In the genomic region with DNA sequence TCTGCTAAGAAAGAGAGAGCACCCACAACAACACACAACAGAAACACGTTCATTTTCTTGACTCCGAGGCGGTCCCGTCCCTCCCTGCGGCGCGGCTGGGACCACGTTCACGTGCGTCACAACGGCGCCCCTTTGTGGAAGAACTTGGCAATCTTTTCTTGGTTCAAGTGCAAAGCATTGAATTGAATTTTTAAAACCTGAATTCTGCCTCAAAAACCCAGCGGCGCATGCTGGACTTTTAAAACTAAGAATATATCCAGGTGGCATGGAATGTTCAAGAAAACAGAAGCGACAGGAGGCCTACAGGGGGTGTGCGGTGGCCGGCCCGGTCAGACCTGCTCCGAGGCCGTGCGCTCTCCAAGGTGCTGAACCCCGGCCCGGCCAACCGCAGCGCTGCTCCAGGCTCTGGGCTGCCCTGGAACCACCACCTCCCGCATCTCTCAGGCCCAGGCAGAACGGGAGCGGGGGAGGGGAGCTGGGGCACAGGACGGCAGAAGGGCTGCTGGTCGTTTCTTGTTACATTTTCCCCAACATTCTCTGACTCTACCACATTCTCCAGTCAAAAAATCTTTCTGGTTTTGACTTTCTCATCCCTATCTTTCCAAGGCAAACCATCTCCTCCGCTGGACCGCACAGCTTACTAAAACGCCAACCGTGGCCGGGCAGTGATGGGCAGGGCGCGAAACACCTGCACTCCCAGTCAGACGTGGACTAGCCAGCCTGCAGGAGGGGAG, we compare ENCODE assay signal across 9 cellular contexts. TPM values are rescaled to one million over a fixed set of nuclear protein-coding genes. Genes with fewer than 3 reads are reported as not detected.
DNase-seq lines count a peak whose midpoint lies in the region; ATAC-seq, FAIRE-seq and TF ChIP-seq lines count a peak whose summit lies in the region.
"Had no signal": no experiment of that assay in that cellular context is flagged by ENCODE, and none has a peak within 500 bp of the region (broad histone marks: within the 10 kb centered on the region; RNA-seq: fewer than 3 reads in every experiment).

No MANE protein-coding gene starts in this region.

- FAIRE-seq in HepG2 (lab: Jason Lieb, UNC) = peak; percentile 8

- ATAC-seq in HepG2 = peak; percentile 68
- no peak for ATAC-seq in HG02870 (IDR thresholded peaks at IDR 0.05; ENCODE audit: unreplicated experiment)

- no peaks in the 10 kb centered on the region; a peak in 1 of 5 replicates for H3K27me3 ChIP-seq in HepG2 (ENCODE audit: control insufficient read depth in 1 of 2, insufficient read depth in 2 of 2, low read length in 2 of 2)

- intact Hi-C loops in HepG2 (cut with micrococcal nuclease; ENCODE audit: unreplicated experiment) = loop anchor here (1.0 kb wide), 1 partner anchor 62 kb away; no protein-coding TSS in a partner anchor

- peaks cover 8% of the 10 kb centered on the region for H3K79me2 ChIP-seq in HepG2 (ENCODE audit: insufficient read depth, low read length)

- WGBS in HepG2 (ENCODE audit: low lambda C conversion rate) = 66% methylated on average over 38 of the region's 38 CpGs

- CTCF ChIA-PET in HepG2 (lab: Yijun Ruan, JAX; ENCODE audit: low intra/inter-chr PET ratio, low total read pairs) = interaction anchor here (5.0 kb wide), 1 partner anchor 61 kb away, joined by 41 read pairs; no protein-coding TSS in a partner anchor

- peak in 1 of 2 experiments; percentile 7; a peak in 1 of 4 replicates for TF ChIP-seq EP300 in HepG2 (IDR thresholded peaks at IDR 0.05; ENCODE audit: low read depth in 2 of 2, low read length in 2 of 2)
- TF ChIP-seq EP300 in HepG2 (CRISPR knock-in tag; IDR thresholded peaks at IDR 0.05; ENCODE audit: borderline replicate concordance) = 0 out of 2 replicates have a peak, but pooled peaks have one; percentile 14

- TSS peak; percentile 31 for BruUV-seq in HepG2 (replicated peaks; lab: Mats Ljungman, UMichigan)

- H3K4me2 ChIP-seq in HepG2 (ENCODE audit: low read depth, low read length) = no peak overlapping the region

- peaks cover 22% of the 10 kb centered on the region; the same call in 1 of the 2 replicates for H4K20me1 ChIP-seq in HepG2 (ENCODE audit: insufficient read depth, low read length)

- POLR2A ChIA-PET in HepG2 (lab: Yijun Ruan, JAX) = interaction anchor here (1.1 kb wide), 1 partner anchor 123 kb away, joined by 3 read pairs; no protein-coding TSS in a partner anchor

- peak; percentile 82 for TF ChIP-seq RAD21 in HepG2 (CRISPR knock-in tag; IDR thresholded peaks at IDR 0.05)

- H3K36me3 ChIP-seq in HepG2 (replicated peaks in 1 of 2; ENCODE audit: control insufficient read depth in 1 of 2, insufficient read depth in 2 of 2, low read length in 2 of 2) = peaks cover 2 to 11% of the 10 kb centered on the region in 2 experiments; a peak in 2 of 5 replicates

- H3K4me1 ChIP-seq in HepG2 (ENCODE audit: insufficient read depth, low read length) = peaks cover 37% of the 10 kb centered on the region

- DNase-seq in NCI-H2196 (lab: John Stamatoyannopoulos, UW; ENCODE audit: unreplicated experiment) (peak; percentile 83), choroid plexus epithelial cell (ENCODE audit: low read depth) (peak; percentile 76), HepG2 (ENCODE audit: low spot score) (peak; percentile 40), NCI-H128 (lab: John Stamatoyannopoulos, UW; ENCODE audit: unreplicated experiment) (no peak)
- peak; percentile 75 for DNase-seq in activated CD4-positive, alpha-beta T cell treated with anti-CD3 and anti-CD28 coated beads, Interleukin-2, amount 50 U/mL, for 1 hour
- peak; percentile 52 to 64 (median 52) for DNase-seq in stimulated activated CD4-positive, alpha-beta T cell treated with anti-CD3 and anti-CD28 coated beads, TNF-alpha, amount 100 ng/mL, for 4 hours (ENCODE audit: low read depth in 3 of 3)

- no peak overlapping the region for H2AFZ ChIP-seq in HepG2 (ENCODE audit: low read length)

- peak; percentile 72 for TF ChIP-seq CTCF in GM12872 (IDR thresholded peaks at IDR 0.05; ENCODE audit: insufficient read depth, low read depth, low read length)
- peak; percentile 78 for TF ChIP-seq CTCF in choroid plexus epithelial cell (conservative IDR thresholded peaks at IDR 0.05; ENCODE audit: low read depth, low read length)
- TF ChIP-seq CTCF in HepG2 (CRISPR knock-in tag; IDR thresholded peaks at IDR 0.05) = peak; percentile 83

- H3K4me3 ChIP-seq in choroid plexus epithelial cell (ENCODE audit: low read depth, low read length) = peak overlapping the region; percentile 27
- no peak overlapping the region for H3K4me3 ChIP-seq in HepG2 (replicated peaks in 1 of 3; ENCODE audit: insufficient read depth in 1 of 3, low read depth in 2 of 3, low read length in 3 of 3)

- no peak for TF ChIP-seq POLR2A in HepG2 (IDR thresholded peaks at IDR 0.05; ENCODE audit: insufficient read depth in 1 of 2, low read depth in 2 of 2, low read length in 2 of 2)

- H3K9ac ChIP-seq in HepG2 (ENCODE audit: insufficient read depth, low read depth, low read length) = no peak overlapping the region

- no peaks in the 10 kb centered on the region for H3K9me3 ChIP-seq in HepG2 (ENCODE audit: low read length)

- in situ Hi-C loops in HepG2 (cut with HindIII; ENCODE audit: extremely low pct_ligation_motif_present, low pct_unique_long_range_greater_than_20kb) = loop anchor here (5.0 kb wide), 1 partner anchor 62 kb away; no protein-coding TSS in a partner anchor

- H3K27ac ChIP-seq in HepG2 (ENCODE audit: extremely low read length, insufficient read depth, low read length) = no peak overlapping the region
- H3K27ac ChIP-seq: epithelial cell of prostate had no signal

RNA-seq across cellular contexts. Expression of a gene that starts 3.4 kb away (rescaled TPM):
- 12.4 and 22.3 TPM in 2 replicates for total RNA-seq in HepG2 (2016; rRNA removed; fragmentation: Illumina TruSeq; extraction: Trizol)
- 6.5 and 7.4 TPM in 2 replicates for total RNA-seq in HepG2 (2016; cell fraction: cytosol; rRNA removed; fragmentation: Illumina TruSeq; extraction: Trizol; ENCODE audit: low read depth)
- total RNA-seq in HepG2 (2016; cell fraction: insoluble cytoplasmic fraction; rRNA removed; fragmentation: Illumina TruSeq; extraction: Trizol) = 9.5 and 21.5 TPM in 2 replicates
- 8.1 and 9.0 TPM in 2 replicates for total RNA-seq in HepG2 (2016; cell fraction: membrane; rRNA removed; fragmentation: Illumina TruSeq; extraction: Trizol)
- 22.1 and 27.5 TPM in 2 replicates for total RNA-seq in HepG2 (2016; cell fraction: nucleus; rRNA removed; fragmentation: Illumina TruSeq; extraction: Trizol)
- 41.8 and 63.2 TPM in 2 replicates for polyA plus RNA-seq in HepG2 (2011; rRNA removed)
- 20.9 and 28.4 TPM in 2 replicates for polyA plus RNA-seq in HepG2 (2011; cell fraction: cytosol; rRNA removed)
- 726 and 860 TPM in 2 replicates for polyA plus RNA-seq in HepG2 (2011; cell fraction: nucleus; rRNA removed)
- polyA plus RNA-seq in HepG2 (2012) = 33.2 and 40.0 TPM in 2 replicates
- polyA plus RNA-seq in HepG2 (2016; cell fraction: cytosol; fragmentation: Illumina TruSeq; extraction: Trizol; ENCODE audit: low read depth) = 5.4 and 7.5 TPM in 2 replicates
- polyA plus RNA-seq in HepG2 (2016; cell fraction: insoluble cytoplasmic fraction; fragmentation: Illumina TruSeq; extraction: Trizol; ENCODE audit: low read depth) = 16.9 and 19.6 TPM in 2 replicates
- polyA plus RNA-seq in HepG2 (2016; cell fraction: membrane; fragmentation: Illumina TruSeq; extraction: Trizol; ENCODE audit: low read depth) = 6.9 and 9.6 TPM in 2 replicates
- polyA plus RNA-seq in HepG2 (2016; cell fraction: nucleus; fragmentation: Illumina TruSeq; extraction: Trizol; ENCODE audit: insufficient read depth, low read depth) = 83.7 and 89.3 TPM in 2 replicates
- polyA minus RNA-seq in HepG2 (2011; rRNA and poly(A)+ RNA removed; ENCODE audit: low replicate concordance) = 14.8 and 25.5 TPM in 2 replicates
- polyA minus RNA-seq in HepG2 (2011; cell fraction: cytosol; rRNA and poly(A)+ RNA removed) = 12.8 and 13.5 TPM in 2 replicates
- polyA minus RNA-seq in HepG2 (2011; cell fraction: nucleus; rRNA and poly(A)+ RNA removed) = 52.1 and 55.8 TPM in 2 replicates

RNA-seq across cellular contexts. Expression of a gene that starts 3.7 kb away (rescaled TPM):
- total RNA-seq in HepG2 (2016; rRNA removed; fragmentation: Illumina TruSeq; extraction: Trizol) = 19.3 and 42.1 TPM in 2 replicates
- 44.1 and 48.5 TPM in 2 replicates for total RNA-seq in HepG2 (2016; cell fraction: cytosol; rRNA removed; fragmentation: Illumina TruSeq; extraction: Trizol; ENCODE audit: low read depth)
- total RNA-seq in HepG2 (2016; cell fraction: insoluble cytoplasmic fraction; rRNA removed; fragmentation: Illumina TruSeq; extraction: Trizol) = 18.4 and 43.0 TPM in 2 replicates
- 47.3 and 50.8 TPM in 2 replicates for total RNA-seq in HepG2 (2016; cell fraction: membrane; rRNA removed; fragmentation: Illumina TruSeq; extraction: Trizol)
- 29.1 and 32.9 TPM in 2 replicates for total RNA-seq in HepG2 (2016; cell fraction: nucleus; rRNA removed; fragmentation: Illumina TruSeq; extraction: Trizol)
- polyA plus RNA-seq in HepG2 (2011; rRNA removed) = 40.0 and 48.0 TPM in 2 replicates
- polyA plus RNA-seq in HepG2 (2011; cell fraction: cytosol; rRNA removed) = 45.1 and 55.2 TPM in 2 replicates
- 42.8 and 53.8 TPM in 2 replicates for polyA plus RNA-seq in HepG2 (2011; cell fraction: nucleus; rRNA removed)
- polyA plus RNA-seq in HepG2 (2012) = 30.1 and 30.6 TPM in 2 replicates
- 22.8 and 30.9 TPM in 2 replicates for polyA plus RNA-seq in HepG2 (2016; cell fraction: cytosol; fragmentation: Illumina TruSeq; extraction: Trizol; ENCODE audit: low read depth)
- 20.3 and 20.6 TPM in 2 replicates for polyA plus RNA-seq in HepG2 (2016; cell fraction: insoluble cytoplasmic fraction; fragmentation: Illumina TruSeq; extraction: Trizol; ENCODE audit: low read depth)
- 24.3 and 28.8 TPM in 2 replicates for polyA plus RNA-seq in HepG2 (2016; cell fraction: membrane; fragmentation: Illumina TruSeq; extraction: Trizol; ENCODE audit: low read depth)
- polyA plus RNA-seq in HepG2 (2016; cell fraction: nucleus; fragmentation: Illumina TruSeq; extraction: Trizol; ENCODE audit: insufficient read depth, low read depth) = 57.8 and 59.9 TPM in 2 replicates
- polyA minus RNA-seq in HepG2 (2011; rRNA and poly(A)+ RNA removed; ENCODE audit: low replicate concordance) = 17.2 and 64.0 TPM in 2 replicates
- polyA minus RNA-seq in HepG2 (2011; cell fraction: cytosol; rRNA and poly(A)+ RNA removed) = 31.0 and 31.1 TPM in 2 replicates
- 16.2 and 18.9 TPM in 2 replicates for polyA minus RNA-seq in HepG2 (2011; cell fraction: nucleus; rRNA and poly(A)+ RNA removed)

RNA-seq across cellular contexts. Expression of a gene that starts 35.8 kb away (rescaled TPM):
- 27.1 and 43.4 TPM in 2 replicates for total RNA-seq in HepG2 (2016; rRNA removed; fragmentation: Illumina TruSeq; extraction: Trizol)
- total RNA-seq in HepG2 (2016; cell fraction: cytosol; rRNA removed; fragmentation: Illumina TruSeq; extraction: Trizol; ENCODE audit: low read depth) = 72.9 and 78.4 TPM in 2 replicates
- 23.7 and 43.2 TPM in 2 replicates for total RNA-seq in HepG2 (2016; cell fraction: insoluble cytoplasmic fraction; rRNA removed; fragmentation: Illumina TruSeq; extraction: Trizol)
- 74.7 and 83.2 TPM in 2 replicates for total RNA-seq in HepG2 (2016; cell fraction: membrane; rRNA removed; fragmentation: Illumina TruSeq; extraction: Trizol)
- 38.5 and 40.4 TPM in 2 replicates for total RNA-seq in HepG2 (2016; cell fraction: nucleus; rRNA removed; fragmentation: Illumina TruSeq; extraction: Trizol)
- 44.1 and 56.8 TPM in 2 replicates for polyA plus RNA-seq in HepG2 (2011; rRNA removed)
- 43.1 and 61.0 TPM in 2 replicates for polyA plus RNA-seq in HepG2 (2011; cell fraction: cytosol; rRNA removed)
- polyA plus RNA-seq in HepG2 (2011; cell fraction: nucleus; rRNA removed) = 170 and 187 TPM in 2 replicates
- polyA plus RNA-seq in HepG2 (2012) = 22.9 and 33.5 TPM in 2 replicates
- polyA plus RNA-seq in HepG2 (2016; cell fraction: cytosol; fragmentation: Illumina TruSeq; extraction: Trizol; ENCODE audit: low read depth) = 7.9 and 8.6 TPM in 2 replicates
- polyA plus RNA-seq in HepG2 (2016; cell fraction: insoluble cytoplasmic fraction; fragmentation: Illumina TruSeq; extraction: Trizol; ENCODE audit: low read depth) = 17.6 and 23.7 TPM in 2 replicates
- polyA plus RNA-seq in HepG2 (2016; cell fraction: membrane; fragmentation: Illumina TruSeq; extraction: Trizol; ENCODE audit: low read depth) = 13.1 and 13.7 TPM in 2 replicates
- 99.7 and 100 TPM in 2 replicates for polyA plus RNA-seq in HepG2 (2016; cell fraction: nucleus; fragmentation: Illumina TruSeq; extraction: Trizol; ENCODE audit: insufficient read depth, low read depth)
- polyA minus RNA-seq in HepG2 (2011; rRNA and poly(A)+ RNA removed; ENCODE audit: low replicate concordance) = 44.8 and 70.0 TPM in 2 replicates
- polyA minus RNA-seq in HepG2 (2011; cell fraction: cytosol; rRNA and poly(A)+ RNA removed) = 34.6 and 36.4 TPM in 2 replicates
- polyA minus RNA-seq in HepG2 (2011; cell fraction: nucleus; rRNA and poly(A)+ RNA removed) = 46.0 and 49.1 TPM in 2 replicates

RNA-seq across cellular contexts. Expression of a gene that starts 43.1 kb away (rescaled TPM):
- 0.13 TPM in 1 of 2 replicates, not detected in the other for total RNA-seq in HepG2 (2016; rRNA removed; fragmentation: Illumina TruSeq; extraction: Trizol)
- total RNA-seq in HepG2 (2016; cell fraction: cytosol; rRNA removed; fragmentation: Illumina TruSeq; extraction: Trizol; ENCODE audit: low read depth) = not detected in 2 replicates
- total RNA-seq in HepG2 (2016; cell fraction: insoluble cytoplasmic fraction; rRNA removed; fragmentation: Illumina TruSeq; extraction: Trizol) = 0.11 TPM in 1 of 2 replicates, not detected in the other
- not detected in 2 replicates for total RNA-seq in HepG2 (2016; cell fraction: membrane; rRNA removed; fragmentation: Illumina TruSeq; extraction: Trizol)
- 0.38 TPM in 1 of 2 replicates, not detected in the other for total RNA-seq in HepG2 (2016; cell fraction: nucleus; rRNA removed; fragmentation: Illumina TruSeq; extraction: Trizol)
- polyA plus RNA-seq in HepG2 (2011; rRNA removed) = 0.10 and 0.15 TPM in 2 replicates
- 0.08 and 0.12 TPM in 2 replicates for polyA plus RNA-seq in HepG2 (2011; cell fraction: cytosol; rRNA removed)
- 1.7 and 2.2 TPM in 2 replicates for polyA plus RNA-seq in HepG2 (2011; cell fraction: nucleus; rRNA removed)
- 0.19 and 0.20 TPM in 2 replicates for polyA plus RNA-seq in HepG2 (2012)
- polyA plus RNA-seq in HepG2 (2016; cell fraction: cytosol; fragmentation: Illumina TruSeq; extraction: Trizol; ENCODE audit: low read depth) = not detected in 2 replicates
- 0.17 TPM in 1 of 2 replicates, not detected in the other for polyA plus RNA-seq in HepG2 (2016; cell fraction: insoluble cytoplasmic fraction; fragmentation: Illumina TruSeq; extraction: Trizol; ENCODE audit: low read depth)
- polyA plus RNA-seq in HepG2 (2016; cell fraction: membrane; fragmentation: Illumina TruSeq; extraction: Trizol; ENCODE audit: low read depth) = not detected in 2 replicates
- not detected in 2 replicates for polyA plus RNA-seq in HepG2 (2016; cell fraction: nucleus; fragmentation: Illumina TruSeq; extraction: Trizol; ENCODE audit: insufficient read depth, low read depth)
- 0.32 TPM in 1 of 2 replicates, not detected in the other for polyA minus RNA-seq in HepG2 (2011; rRNA and poly(A)+ RNA removed; ENCODE audit: low replicate concordance)
- not detected in 2 replicates for polyA minus RNA-seq in HepG2 (2011; cell fraction: cytosol; rRNA and poly(A)+ RNA removed)
- 0.50 TPM in 1 of 2 replicates, not detected in the other for polyA minus RNA-seq in HepG2 (2011; cell fraction: nucleus; rRNA and poly(A)+ RNA removed)

RNA-seq across cellular contexts. Expression of a gene that starts 43.8 kb away (rescaled TPM):
- total RNA-seq in HepG2 (2016; rRNA removed; fragmentation: Illumina TruSeq; extraction: Trizol) = 61.1 and 69.8 TPM in 2 replicates
- 34.2 and 37.8 TPM in 2 replicates for total RNA-seq in HepG2 (2016; cell fraction: cytosol; rRNA removed; fragmentation: Illumina TruSeq; extraction: Trizol; ENCODE audit: low read depth)
- total RNA-seq in HepG2 (2016; cell fraction: insoluble cytoplasmic fraction; rRNA removed; fragmentation: Illumina TruSeq; extraction: Trizol) = 63.6 and 70.0 TPM in 2 replicates
- total RNA-seq in HepG2 (2016; cell fraction: membrane; rRNA removed; fragmentation: Illumina TruSeq; extraction: Trizol) = 62.0 and 64.0 TPM in 2 replicates
- total RNA-seq in HepG2 (2016; cell fraction: nucleus; rRNA removed; fragmentation: Illumina TruSeq; extraction: Trizol) = 32.3 and 41.4 TPM in 2 replicates
- polyA plus RNA-seq in HepG2 (2011; rRNA removed) = 137 and 144 TPM in 2 replicates
- 155 and 177 TPM in 2 replicates for polyA plus RNA-seq in HepG2 (2011; cell fraction: cytosol; rRNA removed)
- 165 and 174 TPM in 2 replicates for polyA plus RNA-seq in HepG2 (2011; cell fraction: nucleus; rRNA removed)
- 79.6 and 111 TPM in 2 replicates for polyA plus RNA-seq in HepG2 (2012)
- 46.7 and 48.3 TPM in 2 replicates for polyA plus RNA-seq in HepG2 (2016; cell fraction: cytosol; fragmentation: Illumina TruSeq; extraction: Trizol; ENCODE audit: low read depth)
- 78.0 and 81.9 TPM in 2 replicates for polyA plus RNA-seq in HepG2 (2016; cell fraction: insoluble cytoplasmic fraction; fragmentation: Illumina TruSeq; extraction: Trizol; ENCODE audit: low read depth)
- 47.5 and 59.5 TPM in 2 replicates for polyA plus RNA-seq in HepG2 (2016; cell fraction: membrane; fragmentation: Illumina TruSeq; extraction: Trizol; ENCODE audit: low read depth)
- 89.0 and 97.4 TPM in 2 replicates for polyA plus RNA-seq in HepG2 (2016; cell fraction: nucleus; fragmentation: Illumina TruSeq; extraction: Trizol; ENCODE audit: insufficient read depth, low read depth)
- 42.5 and 59.2 TPM in 2 replicates for polyA minus RNA-seq in HepG2 (2011; rRNA and poly(A)+ RNA removed; ENCODE audit: low replicate concordance)
- 31.3 and 38.9 TPM in 2 replicates for polyA minus RNA-seq in HepG2 (2011; cell fraction: cytosol; rRNA and poly(A)+ RNA removed)
- polyA minus RNA-seq in HepG2 (2011; cell fraction: nucleus; rRNA and poly(A)+ RNA removed) = 31.5 and 44.4 TPM in 2 replicates
